9 cellular contexts compared by ENCODE assay signal in the genomic region with DNA sequence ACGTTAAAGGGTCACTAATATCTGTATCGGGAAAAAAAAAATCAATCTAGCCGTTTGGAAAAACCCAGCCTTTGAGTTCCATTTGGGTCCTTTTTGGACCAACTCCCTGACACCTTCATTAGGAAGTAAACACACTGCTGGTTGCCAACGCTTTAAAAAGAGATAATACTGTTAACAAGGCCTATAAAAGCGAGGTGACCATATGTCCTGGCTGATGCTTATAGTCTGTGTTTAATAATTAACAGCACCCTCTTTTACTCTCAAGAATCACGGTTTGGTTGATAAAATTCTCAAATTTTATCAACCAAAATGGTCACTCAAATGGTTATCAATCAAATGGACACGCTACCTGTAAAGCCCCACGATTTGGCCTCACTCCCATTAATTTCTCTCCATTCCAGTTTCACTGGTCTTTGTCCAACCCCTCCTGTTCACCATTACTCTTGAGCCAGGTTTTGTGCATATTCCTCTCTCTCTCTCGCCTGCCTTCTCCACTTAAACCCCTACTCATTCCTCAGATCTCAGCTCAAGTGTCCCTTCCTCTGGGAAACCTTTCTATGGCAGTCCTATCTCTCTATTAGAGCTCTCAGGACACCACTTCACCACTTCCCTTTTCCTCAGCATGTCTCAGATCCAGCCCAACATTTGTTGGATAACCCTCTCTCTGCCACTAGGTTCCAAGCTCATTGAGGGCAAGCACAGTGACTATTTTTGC. TPM values are rescaled to one million over a fixed set of nuclear protein-coding genes. Genes with fewer than 3 reads are reported as not detected.
A peak's percentile ranks its signal among the peaks of the same experiment; 100 is the strongest.
DNase-seq lines count a peak whose midpoint lies in the region; ATAC-seq, FAIRE-seq and TF ChIP-seq lines count a peak whose summit lies in the region.
"Had no signal": no experiment of that assay in that cellular context is flagged by ENCODE, and none has a peak within 500 bp of the region (broad histone marks: within the 10 kb centered on the region; RNA-seq: fewer than 3 reads in every experiment).

No MANE protein-coding gene starts in this region.

- ATAC-seq in HG03039 (IDR thresholded peaks at IDR 0.05; ENCODE audit: unreplicated experiment) (no peak), psoas muscle (no peak)
- ATAC-seq: gastrocnemius medialis had no signal

- H3K27ac ChIP-seq in OCI-LY1 (ENCODE audit: low read depth, low read length, poor library complexity, severe bottlenecking) (no peak overlapping the region), rectal smooth muscle tissue (ENCODE audit: low read depth, low read length) (no peak overlapping the region), psoas muscle (no peak overlapping the region)

- H3K79me2 ChIP-seq in OCI-LY1 (ENCODE audit: insufficient read depth, low read length) = peaks cover 100% of the 10 kb centered on the region

- H4K20me1 ChIP-seq in OCI-LY1 (ENCODE audit: insufficient read depth, low read length) = no peaks in the 10 kb centered on the region

- no peaks in the 10 kb centered on the region for H3K9me2 ChIP-seq in OCI-LY1 (ENCODE audit: low read depth, low read length)

- DNase-seq in GM12891 (ENCODE audit: insufficient read length, low spot score) (no peak), NCI-H187 treated with DMSO at 0.1 percent for 48 hours (lab: John Stamatoyannopoulos, UW) (no peak), frontal cortex (ENCODE audit: low spot score in 2 of 2) (no peak), psoas muscle (no peak)
- DNase-seq: gastrocnemius medialis had no signal

- 70 to 76% (median 71%) methylated on average over 9 of the region's 9 CpGs for WGBS in psoas muscle, 3 donors

- H3K36me3 ChIP-seq in OCI-LY1 (ENCODE audit: insufficient read depth, low read length) (peaks cover 54% of the 10 kb centered on the region), endocrine pancreas (ENCODE audit: control insufficient read depth, insufficient read depth, low read length) (no peaks in the 10 kb centered on the region), rectal smooth muscle tissue (ENCODE audit: control insufficient read depth, insufficient read depth, low read length) (no peaks in the 10 kb centered on the region), psoas muscle (ENCODE audit: insufficient read depth in 1 of 2, low read depth in 1 of 2) (no peaks in the 10 kb centered on the region)
- H3K36me3 ChIP-seq: gastrocnemius medialis had no signal

- H3K4me2 ChIP-seq in OCI-LY1 (ENCODE audit: low read length) = peak overlapping the region; percentile 97

- H3K4me1 ChIP-seq in OCI-LY1 (ENCODE audit: insufficient read depth, low read length, severe bottlenecking) (peaks cover 84% of the 10 kb centered on the region), endocrine pancreas (ENCODE audit: control insufficient read depth, insufficient read depth, low read length) (peaks cover 49% of the 10 kb centered on the region), rectal smooth muscle tissue (ENCODE audit: control insufficient read depth, insufficient read depth, low read length) (peaks cover 13% of the 10 kb centered on the region), psoas muscle (peaks cover 75% of the 10 kb centered on the region)

- H3K9me3 ChIP-seq in OCI-LY1 (ENCODE audit: low read length) = no peaks in the 10 kb centered on the region
- no peaks in the 10 kb centered on the region for H3K9me3 ChIP-seq in endocrine pancreas (ENCODE audit: control insufficient read depth, low read length)
- H3K9me3 ChIP-seq in psoas muscle = no peaks in the 10 kb centered on the region
- H3K9me3 ChIP-seq: gastrocnemius medialis had no signal

- H2AFZ ChIP-seq in OCI-LY1 (ENCODE audit: low read length) = no peak overlapping the region

- no peaks in the 10 kb centered on the region for H3K27me3 ChIP-seq in OCI-LY1 (ENCODE audit: insufficient read depth, low read length)
- no peaks in the 10 kb centered on the region for H3K27me3 ChIP-seq in endocrine pancreas (ENCODE audit: control insufficient read depth, insufficient read depth, low read length)
- H3K27me3 ChIP-seq in rectal smooth muscle tissue (ENCODE audit: control insufficient read depth, insufficient read depth, low read length) = no peaks in the 10 kb centered on the region
- H3K27me3 ChIP-seq in psoas muscle (ENCODE audit: insufficient read depth in 3 of 3, low read length in 2 of 3) = no peaks in the 10 kb centered on the region
- H3K27me3 ChIP-seq: gastrocnemius medialis had no signal

- intact Hi-C loops in psoas muscle (cut with DNase I) = loop anchor here in 1 of 2 donors (5.0 kb wide), 1 partner anchor 324 kb away; no protein-coding TSS in a partner anchor

- TF ChIP-seq POLR2A in GM12891 (IDR thresholded peaks at IDR 0.05; ENCODE audit: low read depth, low read length) = no peak

- TF ChIP-seq CTCF in OCI-LY1 (IDR thresholded peaks at IDR 0.05; ENCODE audit: low read length) (no peak), psoas muscle (IDR thresholded peaks at IDR 0.05) (no peak)

- H3K9ac ChIP-seq in OCI-LY1 (ENCODE audit: low read length) = no peak overlapping the region; the same call in 1 of the 2 replicates
- peak overlapping the region; percentile 8 for H3K9ac ChIP-seq in endocrine pancreas (ENCODE audit: control insufficient read depth, insufficient read depth, low read length)
- no peak overlapping the region for H3K9ac ChIP-seq in rectal smooth muscle tissue (ENCODE audit: low read length)

- H3F3A ChIP-seq in OCI-LY1 (ENCODE audit: insufficient read depth, low read length) = no peaks in the 10 kb centered on the region; the same call in 1 of the 2 replicates

- H3K4me3 ChIP-seq in OCI-LY1 (ENCODE audit: low read depth, low read length, poor library complexity, severe bottlenecking) (peak overlapping the region; percentile 90), endocrine pancreas (ENCODE audit: control insufficient read depth, insufficient read depth, low read length) (peak overlapping the region; percentile 100), rectal smooth muscle tissue (ENCODE audit: low read length) (peak overlapping the region; percentile 0), psoas muscle (no peak overlapping the region)

- FAIRE-seq in GM12891 (lab: Jason Lieb, UNC) = peak; percentile 40
- FAIRE-seq in frontal cortex (lab: Jason Lieb, UNC) = no peak

TF ChIP-seq in GM12891, 5 proteins besides CTCF, POLR2A, EP300 and RAD21:
- TF ChIP-seq SPI1 (IDR thresholded peaks at IDR 0.05; ENCODE audit: low read depth, low read length) (peak; percentile 79), PAX5 (IDR thresholded peaks at IDR 0.05; ENCODE audit: insufficient read depth, low read length, severe bottlenecking) (no peak), TAF1 (IDR thresholded peaks at IDR 0.05; ENCODE audit: low read depth, low read length) (no peak), POU2F2 (IDR thresholded peaks at IDR 0.05; ENCODE audit: low read depth, low read length) (no peak), POLR2AphosphoS5 (IDR thresholded peaks at IDR 0.05; ENCODE audit: low read depth, low read length) (peak; percentile 64; the same call in 1 of the 2 replicates)

RNA-seq across cellular contexts. Expression of gene BTG1, which starts 9.5 kb away (rescaled TPM):
- 117 TPM for polyA plus RNA-seq in GM12891 (2012; ENCODE audit: low read depth, missing spikeins)
- total RNA-seq in frontal cortex (15.5 TPM), psoas muscle (10 to 100 TPM; 18.4 to 34.2 (median 28.5) TPM)
- 10 to 100 TPM in 2 of 3 donors, 1 to 10 TPM in 1; 9.9 to 12.6 (median 10.6) TPM for polyA plus RNA-seq in psoas muscle
